ENCODE assay signal across 11 cellular contexts in the genomic region with DNA sequence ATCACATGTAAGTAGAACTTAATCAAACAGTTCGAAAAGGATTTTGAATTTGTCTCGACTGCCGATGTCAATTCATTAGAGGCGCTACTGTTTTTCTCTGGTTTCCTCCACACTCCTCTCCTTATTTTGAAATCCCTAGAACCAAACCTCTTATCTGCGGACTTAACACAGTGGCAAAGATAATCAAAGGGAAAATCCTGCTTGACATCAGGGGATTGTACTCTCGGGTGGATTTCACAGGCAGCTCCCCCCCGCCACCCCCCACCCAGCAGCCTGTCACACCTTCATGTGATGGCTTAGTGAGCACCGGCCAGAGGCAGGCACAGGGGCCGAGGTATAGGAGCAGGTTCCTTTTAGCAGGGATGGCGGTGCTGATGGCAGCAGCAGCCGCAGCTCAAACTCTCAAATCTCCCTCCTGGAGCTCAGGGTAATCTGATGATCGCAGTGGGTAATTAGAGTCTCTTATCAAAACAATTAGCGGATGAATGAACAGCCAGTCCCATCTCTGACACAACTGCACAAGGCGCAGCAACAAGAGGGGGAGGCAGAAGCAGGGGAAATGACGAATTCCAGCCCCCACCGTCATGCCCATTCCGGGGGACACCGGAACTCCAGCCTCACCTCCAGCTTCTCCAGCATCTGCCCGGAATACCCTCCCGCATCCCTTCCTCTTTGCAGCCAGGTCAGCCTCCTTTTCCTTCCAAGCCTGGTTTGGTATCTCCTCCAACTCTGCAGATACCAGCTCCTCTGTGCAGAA.
DNase-seq lines count a peak whose midpoint lies in the region; ATAC-seq and TF ChIP-seq lines count a peak whose summit lies in the region.
"Had no signal": no experiment of that assay in that cellular context is flagged by ENCODE, and none has a peak within 500 bp of the region (broad histone marks: within the 10 kb centered on the region; RNA-seq: fewer than 3 reads in every experiment).

No MANE protein-coding gene starts in this region.

- H3K4me1 ChIP-seq in smooth muscle cell (ENCODE audit: low read depth): peaks cover 68% of the 10 kb centered on the region

- TF ChIP-seq POLR2A in lower leg skin (IDR thresholded peaks at IDR 0.05): no peak

- DNase-seq in NCI-H1105 (lab: John Stamatoyannopoulos, UW): peak; percentile 11
- peak; percentile 84 for DNase-seq in SK-N-DZ (ENCODE audit: low spot score)
- peak; percentile 19 for DNase-seq in kidney epithelial cell (ENCODE audit: low read depth)
- no peak for DNase-seq in smooth muscle cell (lab: John Stamatoyannopoulos, UW; ENCODE audit: unreplicated experiment)
- no peak for DNase-seq in lower leg skin (ENCODE audit: low spot score in 2 of 2)
- DNase-seq in stimulated activated CD4-positive, alpha-beta T cell treated with anti-CD3 and anti-CD28 coated beads, Interleukin-15, amount 100 ng/mL, for 24 hours: no peak
- no peak for DNase-seq in activated CD4-positive, alpha-beta T cell treated with anti-CD3 and anti-CD28 coated beads for 48 hours
- DNase-seq: activated CD4-positive, alpha-beta memory T cell treated with anti-CD3 and anti-CD28 coated beads, Interleukin-2, amount 10 ng/mL, durations not matched to agents 7 days and 5 days; aorta; NCI-H187 had no signal

- no peak overlapping the region for H3K4me3 ChIP-seq in kidney epithelial cell (ENCODE audit: low read depth, low read length)
- H3K4me3 ChIP-seq in smooth muscle cell: no peak overlapping the region
- H3K4me3 ChIP-seq in lower leg skin (ENCODE audit: low read depth, poor library complexity, severe bottlenecking): no peak overlapping the region

- peak overlapping the region; percentile 57 for H3K27ac ChIP-seq in smooth muscle cell (ENCODE audit: low read depth)

- no peak overlapping the region for H3K9ac ChIP-seq in smooth muscle cell (ENCODE audit: low read depth)

- H3K79me2 ChIP-seq in smooth muscle cell (ENCODE audit: low read depth): peaks cover 55% of the 10 kb centered on the region

- peaks cover 15% of the 10 kb centered on the region for H3F3A ChIP-seq in smooth muscle cell (ENCODE audit: low read depth)

- no peaks in the 10 kb centered on the region for H3K27me3 ChIP-seq in kidney epithelial cell (ENCODE audit: control insufficient read depth, insufficient read depth, low read length)
- no peaks in the 10 kb centered on the region for H3K27me3 ChIP-seq in smooth muscle cell (ENCODE audit: low read depth)

- no peak overlapping the region for H2AFZ ChIP-seq in smooth muscle cell (ENCODE audit: low read depth)

- TF ChIP-seq CTCF in kidney epithelial cell (IDR thresholded peaks at IDR 0.05; ENCODE audit: insufficient read depth, low read length, poor library complexity, severe bottlenecking) (no peak), smooth muscle cell (IDR thresholded peaks at IDR 0.05; ENCODE audit: borderline replicate concordance, insufficient read depth, poor library complexity, severe bottlenecking) (no peak), lower leg skin (IDR thresholded peaks at IDR 0.05) (no peak)

- peak overlapping the region; percentile 67 for H3K4me2 ChIP-seq in smooth muscle cell

- H3K36me3 ChIP-seq in kidney epithelial cell (ENCODE audit: control insufficient read depth, insufficient read depth, low read length) (no peaks in the 10 kb centered on the region), smooth muscle cell (ENCODE audit: low read depth) (no peaks in the 10 kb centered on the region)

- H3K9me3 ChIP-seq in smooth muscle cell (replicated peaks; ENCODE audit: low read depth): no peaks in the 10 kb centered on the region

- intact Hi-C loops in lower leg skin (cut with DNase I; ENCODE audit: low total_unique reads): no loop called here

- peaks cover 99% of the 10 kb centered on the region for H4K20me1 ChIP-seq in smooth muscle cell (ENCODE audit: low read depth)

- ATAC-seq in GM18867 (IDR thresholded peaks at IDR 0.05; ENCODE audit: unreplicated experiment): no peak

- WGBS in smooth muscle cell (ENCODE audit: low lambda C conversion rate): 55% methylated on average over 20 of the region's 20 CpGs
- WGBS in lower leg skin, 2 donors: 83 to 88% methylated on average over 20 of the region's 20 CpGs

Comparison
In these comparisons a context has a peak if more than half of its experiments do, and no peak if none do; other contexts are left out.
1. DNase-seq: peak in NCI-H1105 (single experiment), SK-N-DZ (single experiment) and kidney epithelial cell (single experiment); none in smooth muscle cell (single experiment), lower leg skin (0 of 2), stimulated activated CD4-positive, alpha-beta T cell treated with anti-CD3 and anti-CD28 coated beads, Interleukin-15, amount 100 ng/mL, for 24 hours (single experiment) and activated CD4-positive, alpha-beta T cell treated with anti-CD3 and anti-CD28 coated beads for 48 hours (single experiment).